1 cellular context compared by ENCODE assay signal in genomic region chr14:93946104-93946503, GRCh38.
TF ChIP-seq lines count a peak whose summit lies in the region.

No MANE protein-coding gene starts in this region.

TF ChIP-seq in GM12878, 131 proteins besides CTCF, POLR2A, EP300 and RAD21 (continued from another document):
- peak; percentile 77; the same call in 1 of the 2 replicates for TF ChIP-seq IRF4 (IDR thresholded peaks at IDR 0.05; ENCODE audit: low read depth, low read length)
- TF ChIP-seq IKZF1 (conservative IDR thresholded peaks at IDR 0.05), result 0 out of 2 replicates have a peak, but pooled peaks have one; percentile 32
- peak; percentile 57; the same call in 1 of the 2 replicates for TF ChIP-seq JUNB (IDR thresholded peaks at IDR 0.05)
- TF ChIP-seq FOXM1 (IDR thresholded peaks at IDR 0.05; ENCODE audit: low read depth, low read length), result no peak
- no peak for TF ChIP-seq BCL3 (IDR thresholded peaks at IDR 0.05; ENCODE audit: borderline replicate concordance, insufficient read depth, low read depth, low read length, poor library complexity, severe bottlenecking)
- no peak for TF ChIP-seq NRF1 (conservative IDR thresholded peaks at IDR 0.05; ENCODE audit: low read depth, low read length)
- peak; percentile 50; the same call in 1 of the 2 replicates for TF ChIP-seq DPF2 (IDR thresholded peaks at IDR 0.05)
- TF ChIP-seq BCL11A (IDR thresholded peaks at IDR 0.05; ENCODE audit: low read depth, low read length), result 0 out of 2 replicates have a peak, but pooled peaks have one; percentile 14
- TF ChIP-seq TCF12 (IDR thresholded peaks at IDR 0.05; ENCODE audit: low read depth, low read length), result 0 out of 2 replicates have a peak, but pooled peaks have one; percentile 27
- peak; percentile 51 for TF ChIP-seq NR2F1 (conservative IDR thresholded peaks at IDR 0.05)
